ENCODE assay signal across 8 cellular contexts in genomic region chr16:89505204-89506112, GRCh38. TPM values are rescaled to one million over a fixed set of nuclear protein-coding genes. Genes with fewer than 3 reads are reported as not detected.
DNase-seq lines count a peak whose midpoint lies in the region; ATAC-seq and TF ChIP-seq lines count a peak whose summit lies in the region.

No MANE protein-coding gene starts in this region.

- H3K4me2 ChIP-seq in SU-DHL-6 (ENCODE audit: low read depth, low read length, poor library complexity, severe bottlenecking) (peak overlapping the region; percentile 57), skeletal muscle satellite cell (ENCODE audit: low read length) (peak overlapping the region; percentile 55)

- 28% methylated on average over 20 of the region's 20 CpGs for WGBS in right cardiac atrium

- H2AFZ ChIP-seq in SU-DHL-6 (ENCODE audit: low read depth, low read length, severe bottlenecking) = peak overlapping the region; percentile 61

- no peaks in the 10 kb centered on the region for H3K9me3 ChIP-seq in SU-DHL-6 (ENCODE audit: insufficient read depth, low read length)
- no peaks in the 10 kb centered on the region for H3K9me3 ChIP-seq in adipocyte (ENCODE audit: control insufficient read depth, low read length)
- no peaks in the 10 kb centered on the region for H3K9me3 ChIP-seq in right cardiac atrium (ENCODE audit: control insufficient read depth, low read length)
- H3K9me3 ChIP-seq in skeletal muscle satellite cell (replicated peaks; ENCODE audit: low read length) = no peaks in the 10 kb centered on the region

- intact Hi-C loops in right cardiac atrium (cut with DNase I) = loop anchor here in 1 of 4 donors (5.0 kb wide), 1 partner anchor 173 kb away; no protein-coding TSS in a partner anchor

- peaks cover 10% of the 10 kb centered on the region for H3K79me2 ChIP-seq in SU-DHL-6 (ENCODE audit: insufficient read depth, low read length)

- peak overlapping the region; percentile 44 for H3K27ac ChIP-seq in SU-DHL-6 (ENCODE audit: low read depth, low read length)
- H3K27ac ChIP-seq in right cardiac atrium (ENCODE audit: low read length) = peak overlapping the region; percentile 75

- peak; percentile 28 for ATAC-seq in HG03469 (IDR thresholded peaks at IDR 0.05; ENCODE audit: unreplicated experiment)
- peak; percentile 69 to 76 for ATAC-seq in right cardiac atrium

- no peaks in the 10 kb centered on the region for H3K9me2 ChIP-seq in SU-DHL-6 (replicated peaks; ENCODE audit: insufficient read depth, low read length)

- TF ChIP-seq CTCF in SU-DHL-6 (IDR thresholded peaks at IDR 0.05; ENCODE audit: insufficient read depth, low read length, poor library complexity, severe bottlenecking) = no peak

- H4K20me1 ChIP-seq in SU-DHL-6 (ENCODE audit: low read depth, low read length) = no peaks in the 10 kb centered on the region

- H3K36me3 ChIP-seq in SU-DHL-6 (ENCODE audit: low read length) = no peaks in the 10 kb centered on the region
- H3K36me3 ChIP-seq in adipocyte (ENCODE audit: control insufficient read depth, insufficient read depth, low read length, severe bottlenecking) = peaks cover 1% of the 10 kb centered on the region
- H3K36me3 ChIP-seq in skeletal muscle satellite cell (ENCODE audit: insufficient read depth, low read length) = peaks cover 1% of the 10 kb centered on the region

- peaks cover 21% of the 10 kb centered on the region for H3F3A ChIP-seq in SU-DHL-6 (ENCODE audit: insufficient read depth)

- H3K27me3 ChIP-seq in SU-DHL-6 (ENCODE audit: low read length) (no peaks in the 10 kb centered on the region), adipocyte (replicated peaks; ENCODE audit: control insufficient read depth, insufficient read depth, low read length) (no peaks in the 10 kb centered on the region), right cardiac atrium (ENCODE audit: control insufficient read depth, insufficient read depth) (no peaks in the 10 kb centered on the region), skeletal muscle satellite cell (ENCODE audit: control insufficient read depth, insufficient read depth, low read length) (no peaks in the 10 kb centered on the region)

- peak overlapping the region; percentile 22 for H3K4me3 ChIP-seq in SU-DHL-6 (ENCODE audit: insufficient read depth, low read length, poor library complexity, severe bottlenecking)
- peak overlapping the region; percentile 33 for H3K4me3 ChIP-seq in adipocyte (ENCODE audit: low read length)
- no peak overlapping the region for H3K4me3 ChIP-seq in right cardiac atrium (ENCODE audit: low read length)
- peak overlapping the region; percentile 15 for H3K4me3 ChIP-seq in skeletal muscle satellite cell (ENCODE audit: low read length)

- H3K4me1 ChIP-seq in adipocyte (ENCODE audit: control insufficient read depth, insufficient read depth, low read length) (peaks cover 39% of the 10 kb centered on the region), right cardiac atrium (ENCODE audit: control insufficient read depth, insufficient read depth, low read length) (peaks cover 15% of the 10 kb centered on the region), skeletal muscle satellite cell (ENCODE audit: control insufficient read depth, insufficient read depth, low read length) (peaks cover 40% of the 10 kb centered on the region)

- H3K9ac ChIP-seq in SU-DHL-6 (ENCODE audit: low read length) (peak overlapping the region; percentile 44), adipocyte (ENCODE audit: low read length) (peak overlapping the region; percentile 51), skeletal muscle satellite cell (ENCODE audit: low read depth, low read length) (peak overlapping the region; percentile 32)

- DNase-seq in DMS79 treated with DMSO at 0.1 percent for 48 hours (lab: John Stamatoyannopoulos, UW) (peak; percentile 55), DMS79 (lab: John Stamatoyannopoulos, UW) (no peak), adipocyte (ENCODE audit: low read depth) (no peak), right cardiac atrium (peak; percentile 92 to 94 (median 93)), cerebellum (ENCODE audit: low spot score) (no peak)

RNA-seq across cellular contexts. Expression of gene SPG7, which starts 2.7 kb away (rescaled TPM):
- 100 to 1,000 TPM in 1 of 4 donors, 10 to 100 TPM in 3; 81.9 to 101 (median 88.6) TPM for total RNA-seq in right cardiac atrium
- polyA plus RNA-seq in right cardiac atrium = 96.7 TPM
- total RNA-seq in skeletal muscle satellite cell (2012; rRNA removed) = 75.1 and 98.6 TPM in 2 replicates
- total RNA-seq in cerebellum = 102 TPM

RNA-seq across cellular contexts. Expression of gene ANKRD11, which starts 15.1 kb away (rescaled TPM):
- total RNA-seq in right cardiac atrium (10 to 100 TPM; 92.6 to 98.9 (median 96.9) TPM), cerebellum (49.4 TPM)
- polyA plus RNA-seq in right cardiac atrium = 75.3 TPM
- 53.7 and 63.9 TPM in 2 replicates for total RNA-seq in skeletal muscle satellite cell (2012; rRNA removed)

RNA-seq across cellular contexts. Expression of gene RPL13, which starts 55.0 kb away (rescaled TPM):
- total RNA-seq in right cardiac atrium (1,000 to 10,000 TPM; 1,148 to 1,505 (median 1,262) TPM), cerebellum (1,241 TPM)
- 3,185 TPM for polyA plus RNA-seq in right cardiac atrium
- total RNA-seq in skeletal muscle satellite cell (2012; rRNA removed) = 2,818 and 3,730 TPM in 2 replicates

Comparison
In these comparisons a context has a peak if more than half of its experiments do, and no peak if none do; other contexts are left out.
1. DNase-seq: peak in DMS79 treated with DMSO at 0.1 percent for 48 hours (single experiment) and right cardiac atrium (3 of 3); none in DMS79 (single experiment), adipocyte (single experiment) and cerebellum (single experiment).
2. Peak in every context shown above with its lines, with median percentiles within 50 percentile points of each other: H3K9ac ChIP-seq.